In genomic region chr20:21303061-21303871, GRCh38 we compare ENCODE assay signal across 1 cellular context.
A peak's percentile ranks its signal among the peaks of the same experiment; 100 is the strongest.
TF ChIP-seq lines count a peak whose summit lies in the region.

Gene XRN2, plus strand, starts transcription at chr20:21303331. Its CDS starts 68 bp downstream, at chr20:21303399.

TF ChIP-seq in HEK293, 187 proteins besides CTCF, POLR2A, EP300 and RAD21 (continued from another document and continues in another):
- no peak for TF ChIP-seq REST (tag by site-specific recombination; IDR thresholded peaks at IDR 0.05)
- peak; percentile 86 for TF ChIP-seq ZXDB (tag by site-specific recombination; IDR thresholded peaks at IDR 0.05)
- peak; percentile 99 for TF ChIP-seq ZBTB20 (tag by site-specific recombination; IDR thresholded peaks at IDR 0.05)
- no peak for TF ChIP-seq ZNF48 (tag by site-specific recombination; IDR thresholded peaks at IDR 0.05)
- no peak for TF ChIP-seq ZNF664 (tag by site-specific recombination; IDR thresholded peaks at IDR 0.05)
- no peak for TF ChIP-seq PRDM1 (tag by site-specific recombination; IDR thresholded peaks at IDR 0.05)
- TF ChIP-seq ZNF580 (tag by site-specific recombination; IDR thresholded peaks at IDR 0.05), result no peak
- no peak for TF ChIP-seq ZNF214 (tag by site-specific recombination; IDR thresholded peaks at IDR 0.05; ENCODE audit: borderline replicate concordance)
- TF ChIP-seq TRIM28 (IDR thresholded peaks at IDR 0.05; ENCODE audit: borderline replicate concordance, low read length), result no peak
- TF ChIP-seq ZNF148 (tag by site-specific recombination; IDR thresholded peaks at IDR 0.05; ENCODE audit: borderline replicate concordance), result no peak
- TF ChIP-seq SALL2 (tag by site-specific recombination; IDR thresholded peaks at IDR 0.05; ENCODE audit: borderline replicate concordance), result no peak
- 0 out of 2 replicates have a peak, but pooled peaks have one; percentile 15 for TF ChIP-seq ZNF488 (tag by site-specific recombination; IDR thresholded peaks at IDR 0.05)
- no peak for TF ChIP-seq ZNF423 (tag by site-specific recombination; IDR thresholded peaks at IDR 0.05)
- no peak for TF ChIP-seq ZNF585B (tag by site-specific recombination; IDR thresholded peaks at IDR 0.05)
- no peak for TF ChIP-seq ZNF473 (tag by site-specific recombination; IDR thresholded peaks at IDR 0.05)
- peak; percentile 69 for TF ChIP-seq EGR2 (tag by site-specific recombination; IDR thresholded peaks at IDR 0.05; ENCODE audit: low read depth)
- no peak for TF ChIP-seq PRDM4 (tag by site-specific recombination; IDR thresholded peaks at IDR 0.05)
- TF ChIP-seq ZNF560 (tag by site-specific recombination; IDR thresholded peaks at IDR 0.05; ENCODE audit: borderline replicate concordance), result no peak
- TF ChIP-seq PBX3 (CRISPR knock-in tag; IDR thresholded peaks at IDR 0.05), result no peak; the same call in none of the 2 replicates
- TF ChIP-seq ZBTB48 (tag by site-specific recombination; IDR thresholded peaks at IDR 0.05), result peak; percentile 97
- TF ChIP-seq ZNF157 (tag by site-specific recombination; IDR thresholded peaks at IDR 0.05), result no peak
- TF ChIP-seq HOXA7 (CRISPR knock-in tag; IDR thresholded peaks at IDR 0.05; ENCODE audit: borderline replicate concordance), result no peak
- TF ChIP-seq ZBTB17 (tag by site-specific recombination; IDR thresholded peaks at IDR 0.05), result peak; percentile 72
- no peak for TF ChIP-seq GLI4 (tag by site-specific recombination; IDR thresholded peaks at IDR 0.05)
- no peak for TF ChIP-seq ZNF623 (tag by site-specific recombination; IDR thresholded peaks at IDR 0.05)
- TF ChIP-seq ZNF175 (tag by site-specific recombination; IDR thresholded peaks at IDR 0.05), result no peak
- no peak for TF ChIP-seq OVOL3 (tag by site-specific recombination; IDR thresholded peaks at IDR 0.05)
- no peak for TF ChIP-seq ZNF621 (tag by site-specific recombination; IDR thresholded peaks at IDR 0.05)
- TF ChIP-seq ZNF248 (tag by site-specific recombination; IDR thresholded peaks at IDR 0.05), result no peak
- TF ChIP-seq ZNF391 (tag by site-specific recombination; IDR thresholded peaks at IDR 0.05; ENCODE audit: borderline replicate concordance, low read depth), result no peak
- TF ChIP-seq ZNF660 (tag by site-specific recombination; IDR thresholded peaks at IDR 0.05), result peak; percentile 64; the same call in 1 of the 2 replicates
- TF ChIP-seq KLF1 (tag by site-specific recombination; IDR thresholded peaks at IDR 0.05), result no peak; the same call in none of the 2 replicates
- no peak for TF ChIP-seq ZNF362 (tag by site-specific recombination; IDR thresholded peaks at IDR 0.05)
- no peak for TF ChIP-seq GFI1B (tag by site-specific recombination; IDR thresholded peaks at IDR 0.05)
- TF ChIP-seq ZNF670 (tag by site-specific recombination; IDR thresholded peaks at IDR 0.05; ENCODE audit: low read depth), result no peak
- no peak for TF ChIP-seq ZNF747 (tag by site-specific recombination; IDR thresholded peaks at IDR 0.05)
- no peak for TF ChIP-seq ZNF521 (tag by site-specific recombination; IDR thresholded peaks at IDR 0.05)
- TF ChIP-seq ZNF280C (tag by site-specific recombination; IDR thresholded peaks at IDR 0.05), result no peak
- no peak for TF ChIP-seq ZNF221 (tag by site-specific recombination; IDR thresholded peaks at IDR 0.05; ENCODE audit: borderline replicate concordance)
- peak; percentile 56 for TF ChIP-seq KLF8 (tag by site-specific recombination; IDR thresholded peaks at IDR 0.05)
- TF ChIP-seq TCF7L2 (IDR thresholded peaks at IDR 0.05; ENCODE audit: borderline replicate concordance, low read depth, low read length), result no peak
- no peak for TF ChIP-seq ZNF266 (tag by site-specific recombination; IDR thresholded peaks at IDR 0.05; ENCODE audit: low read depth)
- TF ChIP-seq ZNF324 (tag by site-specific recombination; IDR thresholded peaks at IDR 0.05), result peak; percentile 79
- no peak for TF ChIP-seq BCL11B (tag by site-specific recombination; IDR thresholded peaks at IDR 0.05; ENCODE audit: low read depth)
- TF ChIP-seq ZSCAN23 (tag by site-specific recombination; IDR thresholded peaks at IDR 0.05), result no peak
- TF ChIP-seq ZNF140 (tag by site-specific recombination; IDR thresholded peaks at IDR 0.05), result no peak
- TF ChIP-seq HOXD13 (CRISPR knock-in tag; IDR thresholded peaks at IDR 0.05; ENCODE audit: borderline replicate concordance), result no peak
- TF ChIP-seq SP3 (tag by site-specific recombination; IDR thresholded peaks at IDR 0.05), result peak; percentile 45; the same call in 1 of the 2 replicates
- TF ChIP-seq ZNF555 (tag by site-specific recombination; conservative IDR thresholded peaks at IDR 0.05), result no peak
- no peak for TF ChIP-seq ZNF302 (tag by site-specific recombination; IDR thresholded peaks at IDR 0.05; ENCODE audit: low read depth)
- TF ChIP-seq BCL6B (tag by site-specific recombination; IDR thresholded peaks at IDR 0.05), result no peak
- peak; percentile 47; the same call in 1 of the 2 replicates for TF ChIP-seq ZIC2 (tag by site-specific recombination; IDR thresholded peaks at IDR 0.05)
